In the genomic region with DNA sequence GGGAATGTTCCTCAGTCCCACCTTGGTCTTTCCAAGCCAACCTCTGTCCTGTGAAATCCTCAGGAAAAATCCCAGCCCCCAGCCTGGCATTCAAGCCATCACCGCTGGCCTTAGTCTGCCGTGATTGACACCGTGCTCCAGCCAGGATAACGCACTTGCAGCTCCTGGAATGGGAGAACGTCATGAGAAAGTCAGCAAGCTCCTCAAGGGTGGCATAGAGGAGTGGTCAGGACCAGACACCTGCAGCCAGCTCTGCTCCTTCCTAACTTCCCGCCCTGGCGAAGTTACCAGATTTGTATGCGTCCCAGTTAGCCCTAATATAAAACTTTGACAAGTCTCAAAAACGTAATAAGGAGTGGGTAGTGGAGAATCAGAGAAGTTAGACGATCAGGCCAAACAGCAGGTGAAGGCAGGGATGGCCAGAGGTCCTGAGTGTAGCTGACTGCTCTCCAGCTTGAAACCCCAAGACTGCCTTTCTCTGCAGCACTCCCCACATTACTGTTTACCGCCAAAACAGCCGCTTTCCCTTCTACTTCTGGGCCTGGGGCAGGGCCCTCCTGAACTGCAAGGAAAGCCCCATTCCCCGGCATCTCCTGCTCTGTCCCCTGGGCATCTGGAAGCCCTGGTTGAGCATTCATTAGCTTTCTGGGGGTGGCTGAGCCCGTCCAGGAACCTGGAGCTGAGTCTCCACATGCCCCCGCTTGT, we compare ENCODE assay signal across 8 cellular contexts. TPM values are rescaled to one million over a fixed set of nuclear protein-coding genes. Genes with fewer than 3 reads are reported as not detected.
A peak's percentile ranks its signal among the peaks of the same experiment; 100 is the strongest.
DNase-seq lines count a peak whose midpoint lies in the region; TF ChIP-seq lines count a peak whose summit lies in the region.

No MANE protein-coding gene starts in this region.

- H3K27me3 ChIP-seq in BJ (ENCODE audit: control insufficient read depth, insufficient read depth, low read length) (no peaks in the 10 kb centered on the region), NT2/D1 (ENCODE audit: insufficient read depth, insufficient read length) (peaks cover 11% of the 10 kb centered on the region)

- no peaks in the 10 kb centered on the region for H3K9me3 Mint-ChIP-seq in endothelial cell (ENCODE audit: unreplicated experiment)
- H3K9me3 Mint-ChIP-seq in nephron, result no peaks in the 10 kb centered on the region

- peak overlapping the region; percentile 36 for H3K9ac ChIP-seq in NT2/D1 (ENCODE audit: insufficient read length, low read depth)

- H3K27ac Mint-ChIP-seq in endothelial cell (ENCODE audit: unreplicated experiment), result peak overlapping the region; percentile 48
- peak overlapping the region in 1 of 3 experiments; percentile 36 for H3K27ac Mint-ChIP-seq in nephron

- TF ChIP-seq CTCF in BJ (IDR thresholded peaks at IDR 0.05; ENCODE audit: insufficient read depth, low read depth, low read length), result no peak
- TF ChIP-seq CTCF in endothelial cell (IDR thresholded peaks at IDR 0.05; ENCODE audit: unreplicated experiment), result no peak
- TF ChIP-seq CTCF in nephron (IDR thresholded peaks at IDR 0.05; ENCODE audit: unreplicated experiment in 3 of 3), result no peak

- H3K27me3 Mint-ChIP-seq in endothelial cell (ENCODE audit: unreplicated experiment) (peaks cover 13% of the 10 kb centered on the region), nephron (ENCODE audit: low read depth) (peaks cover 53% of the 10 kb centered on the region)

- peaks cover 9% of the 10 kb centered on the region for H3K4me1 Mint-ChIP-seq in endothelial cell (ENCODE audit: unreplicated experiment)
- peaks cover 15% of the 10 kb centered on the region for H3K4me1 Mint-ChIP-seq in nephron

- peak overlapping the region; percentile 89 for H3K4me3 Mint-ChIP-seq in endothelial cell (ENCODE audit: unreplicated experiment)
- H3K4me3 Mint-ChIP-seq in nephron, result peak overlapping the region; percentile 90 to 92 (median 91)

- POLR2A ChIA-PET in BJ (lab: Charles Lee), result interaction anchor here (0.5 kb wide), 1 partner anchor 168 kb away, joined by 3 read pairs; a partner anchor contains a TSS

- DNase-seq in BJ (ENCODE audit: low read depth) (no peak), NT2/D1 (ENCODE audit: low read depth, low spot score) (no peak), endothelial cell (ENCODE audit: low spot score) (no peak), ecto neural progenitor cell (ENCODE audit: low spot score) (no peak), NCI-H446 treated with DMSO at 0.1 percent for 48 hours (lab: John Stamatoyannopoulos, UW) (no peak), H4 (ENCODE audit: low spot score) (no peak)
- DNase-seq in activated CD4-positive, CD25-positive, alpha-beta regulatory T cell (lab: John Stamatoyannopoulos, UW), result no peak

- H3K36me3 Mint-ChIP-seq in endothelial cell (ENCODE audit: low read depth, unreplicated experiment) (no peaks in the 10 kb centered on the region), nephron (ENCODE audit: low read depth) (no peaks in the 10 kb centered on the region)

- H3K4me3 ChIP-seq in BJ (ENCODE audit: low read depth, low read length), result peak overlapping the region; percentile 19
- H3K4me3 ChIP-seq in NT2/D1 (ENCODE audit: insufficient read length, low read depth), result peak overlapping the region; percentile 36

- no peaks in the 10 kb centered on the region for H3K36me3 ChIP-seq in BJ (ENCODE audit: control insufficient read depth, insufficient read depth, low read length)
- peaks cover 32% of the 10 kb centered on the region for H3K36me3 ChIP-seq in NT2/D1 (ENCODE audit: insufficient read depth, insufficient read length, low read length)

- CTCF ChIA-PET in BJ (lab: Yijun Ruan, JAX), result interaction anchor here (1.6 to 2.0 kb wide), 2 partner anchors 11 to 33 kb away, joined by 4 to 6 read pairs; no protein-coding TSS in a partner anchor

- no peaks in the 10 kb centered on the region for H3K9me3 ChIP-seq in NT2/D1 (ENCODE audit: insufficient read depth, low read length)

- H3K4me1 ChIP-seq in NT2/D1 (ENCODE audit: insufficient read depth, insufficient read length), result peaks cover 11% of the 10 kb centered on the region

RNA-seq across cellular contexts. Expression of a gene that starts 1.3 kb away (rescaled TPM):
- 1,093 and 1,276 TPM in 2 replicates for polyA plus RNA-seq in BJ (2011; rRNA removed)
- 248 and 273 TPM in 2 replicates for polyA minus RNA-seq in BJ (2011; rRNA and poly(A)+ RNA removed)
- 8.4 TPM for total RNA-seq in endothelial cell (ENCODE audit: unreplicated experiment)
- 129 and 161 TPM in 2 replicates for total RNA-seq in H4 (2014; rRNA removed; shearing (Covaris generic))

Comparison
In these comparisons a context has a peak if more than half of its experiments do, and no peak if none do; other contexts are left out.
1. RNA of a gene that starts 1.3 kb away (total RNA-seq): 129 to 161 TPM in H4; 8.4 TPM in endothelial cell (single experiment); every median in the first group is over 10 times any median in the second.